Comparison of ENCODE assay signal across 9 cellular contexts in genomic region chr12:43444940-43445564, GRCh38.
DNase-seq lines count a peak whose midpoint lies in the region; ATAC-seq, FAIRE-seq and TF ChIP-seq lines count a peak whose summit lies in the region.
"Had no signal": no experiment of that assay in that cellular context is flagged by ENCODE, and none has a peak within 500 bp of the region (broad histone marks: within the 10 kb centered on the region; RNA-seq: fewer than 3 reads in every experiment).

No MANE protein-coding gene starts in this region.

- peak; percentile 8 for DNase-seq in AG09309 (ENCODE audit: low read depth)
- DNase-seq in GM12891 (ENCODE audit: insufficient read length, low spot score): no peak
- peak; percentile 14 for DNase-seq in NOMO-1 treated with DMSO at 0.1 percent for 48 hours (lab: John Stamatoyannopoulos, UW; ENCODE audit: unreplicated experiment)
- DNase-seq in activated T-cell treated with anti-CD3 and anti-CD28 coated beads, Interleukin-2, amount 50 U/mL, for 48 hours: peak; percentile 59 to 65
- peak; percentile 39 for DNase-seq in globus pallidus (ENCODE audit: low spot score)
- DNase-seq in gastrocnemius medialis: no peak
- DNase-seq in NCI-H524 treated with DMSO at 0.1 percent for 48 hours (lab: John Stamatoyannopoulos, UW): no peak

- peak; percentile 55 for FAIRE-seq in GM12891 (lab: Jason Lieb, UNC)

- ATAC-seq in HG03196 (IDR thresholded peaks at IDR 0.05; ENCODE audit: unreplicated experiment) (peak; percentile 51), gastrocnemius medialis (no peak)

- H3K4me3 ChIP-seq in AG09309 (ENCODE audit: control insufficient read depth, low read depth, low read length) (no peak overlapping the region), gastrocnemius medialis (no peak overlapping the region)
- H3K4me3 ChIP-seq: tibial artery had no signal

- TF ChIP-seq CTCF in AG09309 (IDR thresholded peaks at IDR 0.05; ENCODE audit: control insufficient read depth, insufficient read depth, low read depth, low read length, missing control alignments) (peak; percentile 77), gastrocnemius medialis (IDR thresholded peaks at IDR 0.05 in 4 of 5, conservative IDR thresholded peaks at IDR 0.05 in 1 of 5) (peak in 3 of 5 experiments; percentile 30 to 60 (median 37))

- no peaks in the 10 kb centered on the region for H3K27me3 ChIP-seq in gastrocnemius medialis
- H3K27me3 ChIP-seq: tibial artery had no signal

- TF ChIP-seq POLR2A in GM12891 (IDR thresholded peaks at IDR 0.05; ENCODE audit: low read depth, low read length) (no peak), gastrocnemius medialis (IDR thresholded peaks at IDR 0.05) (no peak)

- H3K4me1 ChIP-seq in gastrocnemius medialis: no peaks in the 10 kb centered on the region
- H3K4me1 ChIP-seq: tibial artery had no signal

- intact Hi-C loops in gastrocnemius medialis (cut with DNase I; ENCODE audit: low total_unique reads): loop anchor here (10.0 kb wide), 2 partner anchors 280 to 440 kb away; no protein-coding TSS in a partner anchor

- H3K27ac ChIP-seq in gastrocnemius medialis: no peak overlapping the region
- H3K27ac ChIP-seq: tibial artery had no signal

- in situ Hi-C loops in gastrocnemius medialis (cut with MboI; ENCODE audit: low sequenced_read_pairs in 4 of 4): no loop called here

- no peaks in the 10 kb centered on the region for H3K36me3 ChIP-seq in gastrocnemius medialis
- H3K36me3 ChIP-seq: tibial artery had no signal

- no peaks in the 10 kb centered on the region for H3K9me3 ChIP-seq in gastrocnemius medialis
- H3K9me3 ChIP-seq: tibial artery had no signal

TF ChIP-seq in GM12891, 5 proteins besides CTCF, POLR2A, EP300 and RAD21:
- no peak for TF ChIP-seq TAF1 (IDR thresholded peaks at IDR 0.05; ENCODE audit: low read depth, low read length)
- no peak for TF ChIP-seq PAX5 (IDR thresholded peaks at IDR 0.05; ENCODE audit: insufficient read depth, low read length, severe bottlenecking)
- TF ChIP-seq POLR2AphosphoS5 (IDR thresholded peaks at IDR 0.05; ENCODE audit: low read depth, low read length): no peak
- TF ChIP-seq POU2F2 (IDR thresholded peaks at IDR 0.05; ENCODE audit: low read depth, low read length): no peak
- TF ChIP-seq SPI1 (IDR thresholded peaks at IDR 0.05; ENCODE audit: low read depth, low read length): no peak

Comparison
In these comparisons a context has a peak if more than half of its experiments do, and no peak if none do; other contexts are left out.
1. DNase-seq: peak in AG09309 (single experiment), NOMO-1 treated with DMSO at 0.1 percent for 48 hours (single experiment), activated T-cell treated with anti-CD3 and anti-CD28 coated beads, Interleukin-2, amount 50 U/mL, for 48 hours (2 of 2) and globus pallidus (single experiment); none in GM12891 (single experiment), gastrocnemius medialis (0 of 2) and NCI-H524 treated with DMSO at 0.1 percent for 48 hours (single experiment).